12 cellular contexts compared by ENCODE assay signal in the genomic region with DNA sequence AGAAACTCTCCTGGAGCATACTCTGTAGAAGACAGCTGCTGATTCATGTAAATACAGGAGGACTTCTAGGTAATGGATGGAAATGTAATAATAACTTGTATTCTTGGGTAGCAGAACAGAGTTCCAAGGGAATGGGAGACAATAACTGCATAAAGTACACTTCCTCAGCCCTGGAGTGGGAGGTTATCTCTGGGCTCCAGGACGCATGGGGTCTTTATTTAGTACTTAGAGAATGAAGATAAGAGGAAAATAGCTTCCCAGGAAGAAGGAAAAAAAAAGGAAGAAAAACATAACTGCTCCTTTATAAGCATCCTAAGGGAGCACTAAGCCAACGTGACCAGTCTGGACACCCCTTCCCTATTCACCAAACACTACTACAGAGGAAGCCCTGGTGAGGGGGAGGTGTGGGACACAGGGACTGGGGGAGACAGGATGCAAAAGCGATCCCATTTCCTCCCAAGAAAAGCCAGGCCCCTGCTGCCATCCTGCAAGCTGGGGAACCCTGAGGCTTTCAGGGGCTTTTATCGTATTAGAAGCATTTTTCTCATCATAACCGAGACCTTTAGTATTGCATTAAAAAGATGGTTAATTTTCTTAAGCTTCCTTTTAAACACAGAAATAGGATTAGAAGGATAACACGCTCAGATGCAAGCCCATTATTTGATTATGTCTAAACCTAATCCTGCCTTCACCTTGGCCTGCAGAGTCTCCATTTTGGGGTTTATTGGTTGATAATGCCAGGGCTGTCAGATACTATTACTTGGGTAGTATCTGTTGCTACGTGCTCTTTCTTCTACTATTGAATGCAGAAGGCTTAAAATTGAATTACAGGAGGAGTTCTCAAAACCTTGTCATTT.
"Had no signal": no experiment of that assay in that cellular context is flagged by ENCODE, and none has a peak within 500 bp of the region (broad histone marks: within the 10 kb centered on the region; RNA-seq: fewer than 3 reads in every experiment).

No MANE protein-coding gene starts in this region.

- H3K9me3 ChIP-seq: gastroesophageal sphincter, thyroid gland had no signal

- DNase-seq: activated CD4-positive, alpha-beta memory T cell treated with anti-CD3 and anti-CD28 coated beads for 36 hours; activated CD4-positive, alpha-beta T cell treated with anti-CD3 and anti-CD28 coated beads for 36 hours; activated CD8-positive, alpha-beta memory T cell treated with anti-CD3 and anti-CD28 coated beads, Interleukin-2, amount 10 ng/mL, durations not matched to agents 7 days and 5 days; activated effector memory CD4-positive, alpha-beta T cell treated with Interleukin-2 at 50 U/mL for 16 hours; activated naive CD8-positive, alpha-beta T cell treated with anti-CD3 and anti-CD28 coated beads, Interleukin-2, amount 10 ng/mL, durations not matched to agents 7 days and 5 days; activated T-cell treated with anti-CD3 and anti-CD28 coated beads, Interleukin-2, amount 50 U/mL, for 1 hour; brain microvascular endothelial cell; islet precursor cell; stimulated activated CD4-positive, alpha-beta T cell treated with anti-CD3 and anti-CD28 coated beads, Interleukin-2, amount 100 ng/mL, for 48 hours; thyroid gland had no signal

- H3K27ac ChIP-seq: brain microvascular endothelial cell, hepatocyte, thyroid gland had no signal

- H3K4me3 ChIP-seq: gastroesophageal sphincter, hepatocyte, thyroid gland had no signal

- H3K27me3 ChIP-seq: brain microvascular endothelial cell, gastroesophageal sphincter, hepatocyte, thyroid gland had no signal
